Comparison of ENCODE assay signal across 14 cellular contexts in genomic region chr1:19066248-19066873, GRCh38.
DNase-seq lines count a peak whose midpoint lies in the region; ATAC-seq, FAIRE-seq and TF ChIP-seq lines count a peak whose summit lies in the region.
"Had no signal": no experiment of that assay in that cellular context is flagged by ENCODE, and none has a peak within 500 bp of the region (broad histone marks: within the 10 kb centered on the region; RNA-seq: fewer than 3 reads in every experiment).

No MANE protein-coding gene starts in this region.

- FAIRE-seq in pancreas (lab: Jason Lieb, UNC) = no peak

- H3K9me3 Mint-ChIP-seq in natural killer cell treated with Interleukin-12 subunit alpha and Interleukin-12 subunit beta and Interleukin-15 and Interleukin-18, amount 100 ng/mL, for 72 hours = peaks cover 1% of the 10 kb centered on the region

- H3K36me3 Mint-ChIP-seq in natural killer cell treated with Interleukin-12 subunit alpha and Interleukin-12 subunit beta and Interleukin-15 and Interleukin-18, amount 100 ng/mL, for 72 hours = peaks cover 3% of the 10 kb centered on the region

- CTCF ChIA-PET in Panc1 (lab: Charles Lee) = interaction anchor here (0.9 kb wide), 1 partner anchor 23 kb away, joined by 3 read pairs; no protein-coding TSS in a partner anchor

- H3K4me1 Mint-ChIP-seq in natural killer cell treated with Interleukin-12 subunit alpha and Interleukin-12 subunit beta and Interleukin-15 and Interleukin-18, amount 100 ng/mL, for 72 hours (ENCODE audit: low read depth in 2 of 2) = peaks cover 3 to 5% of the 10 kb centered on the region in 2 donors

- DNase-seq in H4 (ENCODE audit: low spot score) (peak; percentile 22), Panc1 (ENCODE audit: low read depth, low spot score) (no peak), esophagus squamous epithelium (lab: John Stamatoyannopoulos, UW) (no peak), pancreas (peak in 4 of 6 donors; percentile 46 to 77 (median 66)), NCI-H345 treated with DMSO at 0.1 percent for 48 hours (lab: John Stamatoyannopoulos, UW; ENCODE audit: unreplicated experiment) (no peak), Kasumi-1 (lab: John Stamatoyannopoulos, UW) (no peak)
- DNase-seq in natural killer cell treated with Interleukin-12 subunit alpha and Interleukin-12 subunit beta and Interleukin-15 and Interleukin-18, amount 100 ng/mL, for 72 hours (ENCODE audit: low spot score) = no peak
- DNase-seq: adrenal gland; GM23248; NCI-H2171; stimulated activated CD4-positive, alpha-beta T cell treated with anti-CD3 and anti-CD28 coated beads, Interleukin-2, amount 100 ng/mL, for 48 hours had no signal

- H3K9me3 ChIP-seq in Panc1 (ENCODE audit: control insufficient read depth, insufficient read depth, low read depth, low read length) (no peaks in the 10 kb centered on the region), esophagus squamous epithelium (no peaks in the 10 kb centered on the region), pancreas (no peaks in the 10 kb centered on the region)
- H3K9me3 ChIP-seq: adrenal gland, right atrium auricular region had no signal

- no peak overlapping the region for H3K27ac Mint-ChIP-seq in natural killer cell treated with Interleukin-12 subunit alpha and Interleukin-12 subunit beta and Interleukin-15 and Interleukin-18, amount 100 ng/mL, for 72 hours

- peak overlapping the region; percentile 76 for H3K27ac ChIP-seq in Panc1 (ENCODE audit: low read length)
- peak overlapping the region; percentile 52 to 73 (median 54) for H3K27ac ChIP-seq in esophagus squamous epithelium
- peak overlapping the region; percentile 25 to 85 (median 72) for H3K27ac ChIP-seq in pancreas
- H3K27ac ChIP-seq: adrenal gland, GM23248, right atrium auricular region had no signal

- H3K4me3 ChIP-seq in Panc1 (ENCODE audit: low read depth in 2 of 2, low read length in 2 of 2) (no peak overlapping the region), esophagus squamous epithelium (no peak overlapping the region), pancreas (no peak overlapping the region)
- H3K4me3 ChIP-seq: adrenal gland, GM23248, right atrium auricular region had no signal

- no peaks in the 10 kb centered on the region for H3K27me3 ChIP-seq in Panc1 (ENCODE audit: control insufficient read depth, insufficient read depth, low read length)
- H3K27me3 ChIP-seq in esophagus squamous epithelium = no peaks in the 10 kb centered on the region
- H3K27me3 ChIP-seq in pancreas = no peaks in the 10 kb centered on the region
- H3K27me3 ChIP-seq: adrenal gland, right atrium auricular region had no signal

- in situ Hi-C loops in Panc1 (cut with HindIII; ENCODE audit: low pct_unique_long_range_greater_than_20kb, low sequenced_read_pairs) = no loop called here

- intact Hi-C loops in Panc1 (cut with micrococcal nuclease; ENCODE audit: unreplicated experiment) (no loop called here), esophagus squamous epithelium (cut with DNase I) (no loop called here), pancreas (cut with DNase I) (no loop called here)

- 33 to 43% methylated on average over 2 to 10 of the region's 14 CpGs for WGBS in esophagus squamous epithelium, 2 donors
- WGBS in pancreas, 2 donors = 61 to 65% methylated on average over 14 of the region's 14 CpGs

- H3K4me1 ChIP-seq in Panc1 (ENCODE audit: control insufficient read depth, insufficient read depth, low read length) (peaks cover 35% of the 10 kb centered on the region), esophagus squamous epithelium (peaks cover 23 to 87% (median 24%) of the 10 kb centered on the region in 3 donors), pancreas (peaks cover 18 to 31% (median 21%) of the 10 kb centered on the region in 3 donors)

- no peak for TF ChIP-seq CTCF in Panc1 (IDR thresholded peaks at IDR 0.05)
- TF ChIP-seq CTCF in esophagus squamous epithelium (IDR thresholded peaks at IDR 0.05) = no peak
- no peak for TF ChIP-seq CTCF in pancreas (IDR thresholded peaks at IDR 0.05)

- no peaks in the 10 kb centered on the region for H3K36me3 ChIP-seq in Panc1 (ENCODE audit: control insufficient read depth, insufficient read depth, low read length)
- H3K36me3 ChIP-seq in esophagus squamous epithelium = no peaks in the 10 kb centered on the region
- H3K36me3 ChIP-seq in pancreas = no peaks in the 10 kb centered on the region
- H3K36me3 ChIP-seq: adrenal gland, right atrium auricular region had no signal

- H3K4me3 Mint-ChIP-seq in natural killer cell treated with Interleukin-12 subunit alpha and Interleukin-12 subunit beta and Interleukin-15 and Interleukin-18, amount 100 ng/mL, for 72 hours = no peak overlapping the region

- POLR2A ChIA-PET in Panc1 (lab: Charles Lee) = no interaction called here

- TF ChIP-seq POLR2A in esophagus squamous epithelium (IDR thresholded peaks at IDR 0.05) = no peak

- H3K27me3 Mint-ChIP-seq in natural killer cell treated with Interleukin-12 subunit alpha and Interleukin-12 subunit beta and Interleukin-15 and Interleukin-18, amount 100 ng/mL, for 72 hours = peaks cover 0 to 5% of the 10 kb centered on the region in 2 donors

- no TSS peak for BruUV-seq in Panc1 (replicated peaks; lab: Mats Ljungman, UMichigan)

- ATAC-seq in Panc1 (peak; percentile 9), pancreas (peak; percentile 62 to 77 (median 66)), HG03378 (IDR thresholded peaks at IDR 0.05; ENCODE audit: unreplicated experiment) (no peak)
- ATAC-seq in natural killer cell treated with Interleukin-12 subunit alpha and Interleukin-12 subunit beta and Interleukin-15 and Interleukin-18, amount 100 ng/mL, for 72 hours = no peak
- ATAC-seq: activated CD4-positive, CD25-positive, alpha-beta regulatory T cell treated with anti-CD3 and anti-CD28 coated beads, Interleukin-2, amount 50 U/mL, for 24 hours had no signal

Comparison
In these comparisons a context has a peak if more than half of its experiments do, and no peak if none do; other contexts are left out.
1. DNase-seq: peak in H4 (single experiment) and pancreas (4 of 6); none in Panc1 (single experiment), esophagus squamous epithelium (single experiment), NCI-H345 treated with DMSO at 0.1 percent for 48 hours (single experiment), Kasumi-1 (0 of 2) and natural killer cell treated with Interleukin-12 subunit alpha and Interleukin-12 subunit beta and Interleukin-15 and Interleukin-18, amount 100 ng/mL, for 72 hours (single experiment).
2. ATAC-seq: peak in Panc1 (single experiment) and pancreas (4 of 4); none in HG03378 (single experiment) and natural killer cell treated with Interleukin-12 subunit alpha and Interleukin-12 subunit beta and Interleukin-15 and Interleukin-18, amount 100 ng/mL, for 72 hours (0 of 2).
3. Peak in every context shown above with its lines, with median percentiles within 50 percentile points of each other: H3K27ac ChIP-seq.